Comparison of ENCODE assay signal across 20 cellular contexts in the genomic region with DNA sequence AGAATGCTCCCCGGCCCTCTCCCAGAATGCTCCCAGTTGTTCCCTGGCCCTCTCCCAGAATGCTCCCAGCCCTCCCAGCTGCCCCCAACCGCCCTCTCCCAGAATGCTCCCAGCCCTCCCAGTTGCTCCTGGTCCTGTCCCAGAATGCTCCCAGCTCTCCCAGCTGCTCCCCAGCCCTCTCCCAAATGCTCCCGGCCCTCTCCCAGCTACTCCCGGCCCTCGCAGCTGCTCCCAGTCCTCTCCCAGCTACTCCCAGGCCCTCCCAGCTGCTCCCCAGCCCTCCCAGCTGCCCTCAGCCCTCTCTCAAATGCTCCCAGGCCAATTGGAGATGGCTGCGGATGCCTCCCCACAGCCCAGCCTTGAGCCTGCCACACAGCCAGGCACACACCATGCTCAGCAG. TPM values are rescaled to one million over a fixed set of nuclear protein-coding genes. Genes with fewer than 3 reads are reported as not detected.
DNase-seq lines count a peak whose midpoint lies in the region; ATAC-seq and TF ChIP-seq lines count a peak whose summit lies in the region.
"Had no signal": no experiment of that assay in that cellular context is flagged by ENCODE, and none has a peak within 500 bp of the region (broad histone marks: within the 10 kb centered on the region; RNA-seq: fewer than 3 reads in every experiment).

No MANE protein-coding gene starts in this region.

- TF ChIP-seq POLR2A in gastrocnemius medialis (IDR thresholded peaks at IDR 0.05) (no peak), Peyer's patch (IDR thresholded peaks at IDR 0.05) (no peak)

- H3K27me3 Mint-ChIP-seq in IgD-negative memory B cell, result peaks cover 1% of the 10 kb centered on the region
- H3K27me3 Mint-ChIP-seq in effector memory CD8-positive, alpha-beta T cell, result no peaks in the 10 kb centered on the region

- H3K4me2 ChIP-seq in BLaER1, result peak overlapping the region; percentile 29; the same call in 1 of the 2 replicates

- peaks cover 50% of the 10 kb centered on the region for H3K36me3 ChIP-seq in BLaER1
- peaks cover 0 to 5% of the 10 kb centered on the region in 2 donors for H3K36me3 ChIP-seq in gastrocnemius medialis
- no peaks in the 10 kb centered on the region for H3K36me3 ChIP-seq in Peyer's patch
- H3K36me3 ChIP-seq: sigmoid colon had no signal

- H3K9me3 ChIP-seq in BLaER1 (no peaks in the 10 kb centered on the region), gastrocnemius medialis (no peaks in the 10 kb centered on the region), Peyer's patch (no peaks in the 10 kb centered on the region)
- H3K9me3 ChIP-seq: sigmoid colon had no signal

- in situ Hi-C loops in gastrocnemius medialis (cut with MboI; ENCODE audit: low sequenced_read_pairs in 4 of 4), result loop anchor here in 2 of 4 donors (25.0 kb wide), 2 partner anchors 311 to 336 kb away; partner anchors contain the start of genes MAP3K2 (in 1 of the 2) and PROC (in 1 of the 2)

- H3K36me3 Mint-ChIP-seq in IgD-negative memory B cell, result peaks cover 3% of the 10 kb centered on the region
- H3K36me3 Mint-ChIP-seq in effector memory CD8-positive, alpha-beta T cell (ENCODE audit: insufficient read depth), result peaks cover 11% of the 10 kb centered on the region

- H3K9me3 Mint-ChIP-seq in IgD-negative memory B cell, result no peaks in the 10 kb centered on the region
- H3K9me3 Mint-ChIP-seq in effector memory CD8-positive, alpha-beta T cell, result no peaks in the 10 kb centered on the region
- H3K9me3 Mint-ChIP-seq: nephron progenitor cell had no signal

- DNase-seq in effector memory CD8-positive, alpha-beta T cell, result no peak
- DNase-seq in gastrocnemius medialis, result no peak
- DNase-seq in NCI-H2081 (lab: John Stamatoyannopoulos, UW), result no peak
- no peak for DNase-seq in occipital lobe (lab: John Stamatoyannopoulos, UW)
- no peak for DNase-seq in DMS 273 treated with DMSO at 0.1 percent for 48 hours (lab: John Stamatoyannopoulos, UW)
- DNase-seq in Peyer's patch, result no peak
- DNase-seq: activated CD4-positive, alpha-beta T cell treated with anti-CD3 and anti-CD28 coated beads for 4 hours; C1 segment of cervical spinal cord; effector CD4-positive, alpha-beta T cell; foreskin fibroblast; left colon; NCI-H1048; NCI-H187 treated with DMSO at 0.1 percent for 48 hours; NCI-H226; NCI-H774; nephron progenitor cell; sigmoid colon; T-helper 2 cell had no signal

- H3K4me1 Mint-ChIP-seq in IgD-negative memory B cell, result peaks cover 10 to 32% (median 31%) of the 10 kb centered on the region in 3 donors
- H3K4me1 Mint-ChIP-seq in effector memory CD8-positive, alpha-beta T cell (ENCODE audit: low read depth in 2 of 2), result peaks cover 68 to 76% of the 10 kb centered on the region in 2 donors

- intact Hi-C loops in gastrocnemius medialis (cut with DNase I; ENCODE audit: low total_unique reads), result loop anchor here (2.0 kb wide), 1 partner anchor 71 kb away; no protein-coding TSS in a partner anchor

- H3K27me3 ChIP-seq in BLaER1 (no peaks in the 10 kb centered on the region), gastrocnemius medialis (no peaks in the 10 kb centered on the region), Peyer's patch (no peaks in the 10 kb centered on the region)
- H3K27me3 ChIP-seq: sigmoid colon had no signal

- H3K4me3 ChIP-seq in BLaER1 (no peak overlapping the region), gastrocnemius medialis (peak overlapping the region in 1 of 4 donors; percentile 51), Peyer's patch (no peak overlapping the region)
- H3K4me3 ChIP-seq: sigmoid colon had no signal

- H3K27ac Mint-ChIP-seq in IgD-negative memory B cell, result peak overlapping the region in 2 of 3 donors; percentile 80 to 88
- peak overlapping the region; percentile 98 for H3K27ac Mint-ChIP-seq in effector memory CD8-positive, alpha-beta T cell

- ATAC-seq in effector memory CD8-positive, alpha-beta T cell (replicated peaks), result no peak
- no peak for ATAC-seq in gastrocnemius medialis
- ATAC-seq: left colon had no signal

- H3K27ac ChIP-seq in BLaER1, result no peak overlapping the region
- peak overlapping the region; percentile 97 to 100 (median 100) for H3K27ac ChIP-seq in gastrocnemius medialis
- H3K27ac ChIP-seq in Peyer's patch, result no peak overlapping the region
- H3K27ac ChIP-seq: sigmoid colon had no signal

- H3K9ac ChIP-seq in BLaER1, result no peak overlapping the region

- peak overlapping the region in 1 of 4 donors; percentile 50 for H3K4me3 Mint-ChIP-seq in IgD-negative memory B cell
- H3K4me3 Mint-ChIP-seq in effector memory CD8-positive, alpha-beta T cell, result no peak overlapping the region
- H3K4me3 Mint-ChIP-seq: nephron progenitor cell had no signal

- H3K4me1 ChIP-seq in BLaER1 (peaks cover 96% of the 10 kb centered on the region), gastrocnemius medialis (peaks cover 90 to 95% of the 10 kb centered on the region in 2 donors), Peyer's patch (peaks cover 0 to 24% (median 12%) of the 10 kb centered on the region in 4 donors)

- peaks cover 86% of the 10 kb centered on the region for H4K20me1 ChIP-seq in BLaER1

- no peak for TF ChIP-seq CTCF in gastrocnemius medialis (IDR thresholded peaks at IDR 0.05 in 4 of 5, conservative IDR thresholded peaks at IDR 0.05 in 1 of 5)
- TF ChIP-seq CTCF in Peyer's patch (IDR thresholded peaks at IDR 0.05), result no peak

RNA-seq across cellular contexts. Expression of gene BIN1, which starts 31.1 kb away (rescaled TPM):
- 175 TPM for polyA plus RNA-seq in IgD-negative memory B cell
- total RNA-seq in gastrocnemius medialis (1,000 to 10,000 TPM; 1,150 to 2,167 (median 1,736) TPM), occipital lobe (45.2 TPM), Peyer's patch (10 to 100 TPM; 22.2 to 81.7 (median 47.2) TPM)

Comparison
In these comparisons a context has a peak if more than half of its experiments do, and no peak if none do; other contexts are left out.
1. H3K27ac ChIP-seq: peak in gastrocnemius medialis (4 of 4); none in BLaER1 (single experiment) and Peyer's patch (0 of 4).
2. RNA of gene BIN1, which starts 31.1 kb away (total RNA-seq): 1,150 to 2,167 TPM in gastrocnemius medialis; 22.2 to 81.7 TPM in Peyer's patch and 45.2 TPM in occipital lobe (single experiment); every median in the first group is over 10 times any median in the second.